Comparison of ENCODE assay signal across 8 cellular contexts in the genomic region with DNA sequence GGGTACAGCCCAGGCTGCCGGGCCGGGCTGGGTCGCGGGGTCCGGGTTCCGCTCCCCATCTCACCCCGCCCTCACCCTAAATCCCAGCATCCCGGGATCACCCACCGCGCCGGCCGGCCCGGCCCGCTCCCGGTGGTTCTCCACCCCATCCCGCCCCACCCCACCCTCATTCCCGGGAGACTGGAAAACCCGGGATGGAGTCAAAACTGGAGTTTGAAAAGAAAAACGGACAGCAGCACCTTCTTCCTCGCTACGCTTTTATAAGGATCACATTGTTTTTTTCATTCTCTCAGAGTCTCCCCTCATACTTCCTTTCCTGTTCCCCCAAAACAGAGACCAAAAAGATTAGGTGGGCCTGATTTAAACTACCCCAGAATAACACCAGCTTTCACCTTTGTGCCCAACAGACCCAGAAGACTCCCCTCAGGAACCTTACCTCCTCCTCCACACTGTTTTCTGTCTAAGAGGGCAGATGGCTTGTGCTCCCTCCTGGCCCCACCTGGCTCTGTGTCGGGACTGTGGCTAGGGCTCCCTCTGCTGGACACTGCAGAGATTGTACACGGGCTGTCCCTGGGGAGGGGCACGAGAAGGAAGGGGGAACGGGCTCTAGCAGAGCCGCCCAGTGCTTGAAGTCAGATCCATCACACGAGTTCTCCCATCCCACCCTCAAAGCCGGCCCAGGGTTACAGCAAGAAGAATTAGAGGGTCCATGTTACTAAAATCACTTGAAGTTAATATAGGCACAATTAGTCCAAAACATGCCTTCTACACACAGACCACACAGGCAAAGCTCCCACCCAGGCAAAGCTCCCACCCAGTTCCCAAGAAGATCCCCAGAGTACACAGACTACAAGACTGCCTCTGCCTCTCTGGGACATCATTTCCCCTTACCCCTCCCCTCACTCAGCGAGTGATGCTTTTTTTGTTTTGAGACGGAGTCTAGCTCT. TPM values are rescaled to one million over a fixed set of nuclear protein-coding genes. Genes with fewer than 3 reads are reported as not detected.
DNase-seq lines count a peak whose midpoint lies in the region; ATAC-seq and TF ChIP-seq lines count a peak whose summit lies in the region.

No MANE protein-coding gene starts in this region.

- H4K8ac ChIP-seq in H9 (replicated peaks; ENCODE audit: insufficient read length, low read depth, low read length), result no peak overlapping the region

- H3K36me3 ChIP-seq in gastroesophageal sphincter (no peaks in the 10 kb centered on the region), neutrophil (peaks cover 34% of the 10 kb centered on the region)

- no CpG with 5 or more reads among the region's 30 CpGs for WGBS in H9 (ENCODE audit: extremely low coverage, insufficient read length, low lambda C conversion rate)
- WGBS in gastroesophageal sphincter (ENCODE audit: low coverage in 1 of 2), 2 donors, result 0 to 1% methylated on average over 4 to 14 of the region's 30 CpGs

- H3K36me3 Mint-ChIP-seq in H9 (ENCODE audit: insufficient read depth in 1 of 3, low read depth in 3 of 3), result peaks cover 0 to 23% (median 14%) of the 10 kb centered on the region in 3 experiments; a peak in 6 of 7 replicates

- no peak overlapping the region for H3K23ac ChIP-seq in H9 (ENCODE audit: insufficient read length, low read depth, low read length)

- H3K27me3 ChIP-seq in H9 (ENCODE audit: insufficient read depth, low read length) (no peaks in the 10 kb centered on the region), gastroesophageal sphincter (peaks cover 24% of the 10 kb centered on the region), neutrophil (peaks cover 32% of the 10 kb centered on the region)

- no peaks in the 10 kb centered on the region for H3K9me3 ChIP-seq in H9 (ENCODE audit: control insufficient read depth, low read depth, low read length)
- no peaks in the 10 kb centered on the region for H3K9me3 ChIP-seq in gastroesophageal sphincter
- H3K9me3 ChIP-seq in neutrophil, result no peaks in the 10 kb centered on the region

- no peak overlapping the region for H3K9ac ChIP-seq in H9 (ENCODE audit: extremely low read depth, insufficient read length, low read length)

- H4K5ac ChIP-seq in H9 (ENCODE audit: insufficient read length, low read depth, low read length), result no peak overlapping the region

- no peaks in the 10 kb centered on the region for H3K79me2 ChIP-seq in H9 (ENCODE audit: insufficient read depth, low read length)

- peak; percentile 60 for DNase-seq in GM04503 (ENCODE audit: low read depth)
- DNase-seq in H9, result peak; percentile 98
- peak; percentile 85 for DNase-seq in M059J (ENCODE audit: low read depth)
- DNase-seq in activated naive CD4-positive, alpha-beta T cell (lab: John Stamatoyannopoulos, UW), result peak; percentile 59 to 79 (median 75)
- DNase-seq in substantia nigra (lab: John Stamatoyannopoulos, UW), result peak in 46 of 49 donors; percentile 19 to 85 (median 66)

- H3K18ac ChIP-seq in H9 (ENCODE audit: insufficient read length, low read depth, low read length), result no peak overlapping the region

- no peak overlapping the region for H4K91ac ChIP-seq in H9 (ENCODE audit: insufficient read length, low read depth, low read length)

- H4K20me1 ChIP-seq in H9 (ENCODE audit: control insufficient read depth, insufficient read depth, insufficient read length), result no peaks in the 10 kb centered on the region

- peak overlapping the region; percentile 26 to 71 for H3K4me3 ChIP-seq in gastroesophageal sphincter
- H3K4me3 ChIP-seq in neutrophil (ENCODE audit: low read depth in 1 of 2, low read length in 1 of 2), result peak overlapping the region; percentile 28 to 55

- peaks cover 35% of the 10 kb centered on the region for H3K27me3 Mint-ChIP-seq in H9 (ENCODE audit: low read depth)

- peak overlapping the region; percentile 91 to 99 for H3K4me3 Mint-ChIP-seq in H9

- H3K27ac ChIP-seq in H9 (ENCODE audit: insufficient read length, low read depth, low read length) (peak overlapping the region; percentile 28), gastroesophageal sphincter (peak overlapping the region; percentile 36 to 85 (median 84)), neutrophil (peak overlapping the region; percentile 7), substantia nigra (ENCODE audit: low read depth, low read length, poor library complexity, severe bottlenecking) (peak overlapping the region; percentile 42)

- no peak overlapping the region for H3T11ph ChIP-seq in H9 (ENCODE audit: low read length)

- H3K79me1 ChIP-seq in H9 (ENCODE audit: insufficient read depth, low read depth, low read length, poor library complexity, severe bottlenecking), result no peaks in the 10 kb centered on the region

- no peak overlapping the region for H2AK5ac ChIP-seq in H9 (ENCODE audit: insufficient read length, low read length)

- no peak overlapping the region for H2BK15ac ChIP-seq in H9 (ENCODE audit: low read depth, low read length)

- TF ChIP-seq POLR2A in Raji (IDR thresholded peaks at IDR 0.05; ENCODE audit: insufficient read depth, low read depth, low read length) (peak; percentile 66), gastroesophageal sphincter (IDR thresholded peaks at IDR 0.05) (no peak)

- H3K14ac ChIP-seq in H9 (ENCODE audit: insufficient read depth, low read length), result no peak overlapping the region

- H3K4me1 Mint-ChIP-seq in H9, result peaks cover 22 to 24% of the 10 kb centered on the region in 2 experiments

- no peak overlapping the region for H2BK120ac ChIP-seq in H9 (ENCODE audit: low read depth, low read length, poor library complexity, severe bottlenecking)

- H2BK5ac ChIP-seq in H9 (ENCODE audit: insufficient read length, low read length), result no peak overlapping the region

- no peak overlapping the region for H3K56ac ChIP-seq in H9 (ENCODE audit: insufficient read length, low read depth, low read length)

- peak overlapping the region; percentile 94 to 100 (median 98) for H3K27ac Mint-ChIP-seq in H9

- no peak overlapping the region for H2AFZ ChIP-seq in H9 (ENCODE audit: low read length)

- no peaks in the 10 kb centered on the region for H3K9me3 Mint-ChIP-seq in H9

- ATAC-seq in gastroesophageal sphincter, result peak; percentile 86

- TF ChIP-seq CTCF in H9 (conservative IDR thresholded peaks at IDR 0.05), result peak; percentile 96
- peak in 3 of 4 experiments; percentile 88 to 97 (median 88) for TF ChIP-seq CTCF in gastroesophageal sphincter (IDR thresholded peaks at IDR 0.05)
- TF ChIP-seq CTCF in neutrophil (IDR thresholded peaks at IDR 0.05), result peak; percentile 93

- H3K23me2 ChIP-seq in H9 (ENCODE audit: insufficient read length, low read depth, low read length, poor library complexity, severe bottlenecking), result peaks cover 19% of the 10 kb centered on the region

- no peak for TF ChIP-seq EP300 in gastroesophageal sphincter (IDR thresholded peaks at IDR 0.05)

- H3K4me1 ChIP-seq in H9 (ENCODE audit: insufficient read depth, low read length), result no peaks in the 10 kb centered on the region
- H3K4me1 ChIP-seq in gastroesophageal sphincter, result peaks cover 0 to 44% (median 15%) of the 10 kb centered on the region in 3 donors
- peaks cover 51 to 72% of the 10 kb centered on the region in 2 experiments for H3K4me1 ChIP-seq in neutrophil (ENCODE audit: control insufficient read depth in 1 of 2, insufficient read depth in 1 of 2, low read depth in 1 of 2, low read length in 1 of 2)

- no peak overlapping the region for H2BK20ac ChIP-seq in H9 (ENCODE audit: low read depth, low read length, poor library complexity, severe bottlenecking)

- no peak overlapping the region for H3K4ac ChIP-seq in H9 (ENCODE audit: low read depth, low read length)

- peak overlapping the region; percentile 63 for H3K4me2 ChIP-seq in H9 (ENCODE audit: insufficient read depth, insufficient read length, low read length)

- no peak overlapping the region for H2BK12ac ChIP-seq in H9 (ENCODE audit: insufficient read length, low read depth, low read length)

RNA-seq across cellular contexts. Expression of a gene that starts 3.0 kb away (rescaled TPM):
- total RNA-seq in H9 (2021), result 25.8 and 28.4 TPM in 2 replicates
- 1.5 TPM in 1 of 2 replicates, not detected in the other for total RNA-seq in M059J (2014; rRNA removed; shearing (Covaris generic))
- total RNA-seq in gastroesophageal sphincter, result 1 to 10 TPM in 1 of 4 donors, under 1 TPM in 3; 0.15 to 3.6 (median 0.30) TPM

RNA-seq across cellular contexts. Expression of a gene that starts 7.5 kb away (rescaled TPM):
- total RNA-seq in H9 (2021) (9.6 and 10.1 TPM in 2 replicates), gastroesophageal sphincter (not detected)
- 0.42 and 1.4 TPM in 2 replicates for total RNA-seq in M059J (2014; rRNA removed; shearing (Covaris generic))

RNA-seq across cellular contexts. Expression of a gene that starts 17.1 kb away (rescaled TPM):
- total RNA-seq in H9 (2021) (3.7 and 4.4 TPM in 2 replicates), gastroesophageal sphincter (10 to 100 TPM in 1 of 4 donors, 1 to 10 TPM in 3; 5.6 to 13.1 (median 8.9) TPM)
- total RNA-seq in M059J (2014; rRNA removed; shearing (Covaris generic)), result 0.44 and 0.69 TPM in 2 replicates

RNA-seq across cellular contexts. Expression of a gene that starts 25.3 kb away (rescaled TPM):
- total RNA-seq in H9 (2021) (352 and 368 TPM in 2 replicates), gastroesophageal sphincter (100 to 1,000 TPM in 1 of 4 donors, 10 to 100 TPM in 3; 67.4 to 209 (median 81.7) TPM)
- 68.9 and 99.8 TPM in 2 replicates for total RNA-seq in M059J (2014; rRNA removed; shearing (Covaris generic))

RNA-seq across cellular contexts. Expression of a gene that starts 28.0 kb away (rescaled TPM):
- total RNA-seq in H9 (2021) (not detected in 2 replicates), gastroesophageal sphincter (not detected)
- not detected in 2 replicates for total RNA-seq in M059J (2014; rRNA removed; shearing (Covaris generic))

Comparison
In these comparisons a context has a peak if more than half of its experiments do, and no peak if none do; other contexts are left out.
1. Peak in every context shown above with its lines: DNase-seq, ATAC-seq, H3K4me3 ChIP-seq and H3K27ac ChIP-seq.
2. H3K27ac ChIP-seq: peak in every context shown above with its lines; median percentile 84 in gastroesophageal sphincter; 42 in substantia nigra; 28 in H9; 7 in neutrophil.